In genomic region chr16:46947900-46948547, GRCh38 we compare ENCODE assay signal across 9 cellular contexts. TPM values are rescaled to one million over a fixed set of nuclear protein-coding genes. Genes with fewer than 3 reads are reported as not detected.
DNase-seq lines count a peak whose midpoint lies in the region; ATAC-seq, FAIRE-seq and TF ChIP-seq lines count a peak whose summit lies in the region.
"Had no signal": no experiment of that assay in that cellular context is flagged by ENCODE, and none has a peak within 500 bp of the region (broad histone marks: within the 10 kb centered on the region; RNA-seq: fewer than 3 reads in every experiment).

No MANE protein-coding gene starts in this region.

- peak; percentile 27 to 52 for DNase-seq in NCI-H524 (lab: John Stamatoyannopoulos, UW)
- DNase-seq in NCI-H524 treated with DMSO at 0.1 percent for 48 hours (lab: John Stamatoyannopoulos, UW), result no peak
- DNase-seq in HFF-Myc (ENCODE audit: extremely low read depth, low read depth), result no peak
- DNase-seq in NCI-H2171 (lab: John Stamatoyannopoulos, UW), result peak; percentile 4
- DNase-seq in activated CD8-positive, alpha-beta T cell treated with anti-CD3 and anti-CD28 coated beads for 36 hours, result peak; percentile 56
- peak; percentile 59 for DNase-seq in fibroblast of villous mesenchyme (ENCODE audit: low read depth)
- peak; percentile 25 for DNase-seq in small intestine
- no peak for DNase-seq in islet precursor cell

- TF ChIP-seq CTCF in HFF-Myc (IDR thresholded peaks at IDR 0.05; ENCODE audit: low read depth, low read length, missing control alignments), result peak; percentile 55
- TF ChIP-seq CTCF in activated CD8-positive, alpha-beta T cell treated with anti-CD3 and anti-CD28 coated beads for 36 hours (IDR thresholded peaks at IDR 0.05), result peak; percentile 70
- peak; percentile 66 for TF ChIP-seq CTCF in fibroblast of villous mesenchyme (IDR thresholded peaks at IDR 0.05; ENCODE audit: insufficient read depth, low read depth, low read length)

- no peak overlapping the region for H3K27ac ChIP-seq in small intestine (ENCODE audit: low read depth in 1 of 2, low read length in 1 of 2)

- FAIRE-seq in small intestine (lab: Jason Lieb, UNC), result no peak
- FAIRE-seq: colon had no signal

- no peaks in the 10 kb centered on the region for H3K9me3 Mint-ChIP-seq in activated CD8-positive, alpha-beta T cell treated with anti-CD3 and anti-CD28 coated beads for 36 hours

- H3K27me3 Mint-ChIP-seq in activated CD8-positive, alpha-beta T cell treated with anti-CD3 and anti-CD28 coated beads for 36 hours, result no peaks in the 10 kb centered on the region

- ATAC-seq in activated CD8-positive, alpha-beta T cell treated with anti-CD3 and anti-CD28 coated beads for 36 hours, result peak; percentile 70

- POLR2A ChIA-PET in activated CD8-positive, alpha-beta T cell treated with anti-CD3 and anti-CD28 coated beads for 36 hours (lab: Charles Lee), result interaction anchor here (0.6 to 1.4 kb wide), 2 partner anchors 25 to 931 kb away, joined by 3 read pairs; partner anchors contain the start of gene DNAJA2

- no peaks in the 10 kb centered on the region for H3K36me3 ChIP-seq in small intestine (ENCODE audit: control insufficient read depth in 2 of 2, insufficient read depth in 2 of 2, low read length in 2 of 2)

- H3K4me3 Mint-ChIP-seq in activated CD8-positive, alpha-beta T cell treated with anti-CD3 and anti-CD28 coated beads for 36 hours, result no peak overlapping the region

- H3K9me3 ChIP-seq in small intestine (ENCODE audit: control insufficient read depth, low read depth), result no peaks in the 10 kb centered on the region

- H3K4me1 Mint-ChIP-seq in activated CD8-positive, alpha-beta T cell treated with anti-CD3 and anti-CD28 coated beads for 36 hours (ENCODE audit: low read depth), result peaks cover 7% of the 10 kb centered on the region

- no peak overlapping the region for H3K27ac Mint-ChIP-seq in activated CD8-positive, alpha-beta T cell treated with anti-CD3 and anti-CD28 coated beads for 36 hours

- no peaks in the 10 kb centered on the region for H3K27me3 ChIP-seq in small intestine (ENCODE audit: control insufficient read depth in 2 of 2, insufficient read depth in 2 of 2, low read length in 2 of 2)

- CTCF ChIA-PET in activated CD8-positive, alpha-beta T cell treated with anti-CD3 and anti-CD28 coated beads for 36 hours (lab: Charles Lee), result interaction anchor here (0.9 to 2.4 kb wide), 12 partner anchors 8 to 1219 kb away, joined by 3 to 12 read pairs (median 4); partner anchors contain the start of gene DNAJA2

- H3K4me1 ChIP-seq in small intestine (ENCODE audit: control insufficient read depth in 2 of 2, insufficient read depth in 1 of 2, low read depth in 1 of 2, low read length in 1 of 2), result no peaks in the 10 kb centered on the region

- H3K4me3 ChIP-seq in HFF-Myc (replicated peaks; ENCODE audit: low read depth, low read length) (no peak overlapping the region), fibroblast of villous mesenchyme (ENCODE audit: low read depth, low read length) (no peak overlapping the region), small intestine (ENCODE audit: low read depth in 1 of 2, low read length in 2 of 2) (no peak overlapping the region)

- WGBS in small intestine, 3 donors, result 91 to 94% (median 94%) methylated on average over 7 of the region's 7 CpGs

- no peaks in the 10 kb centered on the region for H3K36me3 Mint-ChIP-seq in activated CD8-positive, alpha-beta T cell treated with anti-CD3 and anti-CD28 coated beads for 36 hours (ENCODE audit: low read depth)

- intact Hi-C loops in activated CD8-positive, alpha-beta T cell treated with anti-CD3 and anti-CD28 coated beads for 36 hours (cut with micrococcal nuclease), result loop anchor here (10.0 kb wide), 1 partner anchor 1217 kb away; no protein-coding TSS in a partner anchor

RNA-seq across cellular contexts. Expression of gene DNAJA2, which starts 25.4 kb away (rescaled TPM):
- 10 to 100 TPM; 68.4 to 70.2 TPM for total RNA-seq in activated CD8-positive, alpha-beta T cell treated with anti-CD3 and anti-CD28 coated beads for 36 hours
- total RNA-seq in fibroblast of villous mesenchyme, result 67.0 and 101 TPM in 2 replicates
- 10 to 100 TPM; 33.4 to 43.2 (median 35.7) TPM for polyA plus RNA-seq in small intestine

Comparison
In these comparisons a context has a peak if more than half of its experiments do, and no peak if none do; other contexts are left out.
1. DNase-seq: peak in NCI-H524 (2 of 2), NCI-H2171 (single experiment), activated CD8-positive, alpha-beta T cell treated with anti-CD3 and anti-CD28 coated beads for 36 hours (single experiment), fibroblast of villous mesenchyme (single experiment) and small intestine (single experiment); none in NCI-H524 treated with DMSO at 0.1 percent for 48 hours (single experiment), HFF-Myc (single experiment) and islet precursor cell (single experiment).
2. Peak in every context shown above with its lines, with median percentiles within 50 percentile points of each other: CTCF ChIP-seq.